ENCODE assay signal across 9 cellular contexts in the genomic region with DNA sequence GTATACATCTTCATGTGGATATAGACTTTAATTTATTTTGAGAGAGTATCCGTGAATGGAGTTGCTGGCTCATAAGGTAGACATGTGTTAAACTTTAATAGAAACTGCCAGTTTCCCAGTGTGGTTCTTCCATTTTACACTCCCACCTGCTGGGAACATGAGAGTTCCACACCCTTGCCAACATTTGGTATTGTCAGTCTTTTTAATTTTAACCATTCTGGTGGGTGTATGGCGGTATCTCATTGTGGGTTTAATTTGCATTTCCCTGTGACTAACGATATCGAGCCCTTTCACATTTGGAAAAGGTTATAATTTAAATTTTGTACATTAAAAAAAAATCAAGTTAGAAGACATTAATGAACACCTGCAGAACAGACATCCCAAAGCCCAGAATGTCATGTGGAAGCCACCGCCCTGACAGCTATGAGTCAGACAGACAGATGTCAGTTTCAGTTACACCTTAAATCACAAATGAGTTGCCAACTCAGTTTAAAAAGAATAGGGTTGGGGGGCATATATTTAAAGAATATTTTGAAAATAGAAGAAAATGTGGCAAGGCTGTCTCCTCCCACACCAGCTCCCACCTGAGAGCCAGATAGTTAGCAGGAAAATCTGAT. TPM values are rescaled to one million over a fixed set of nuclear protein-coding genes. Genes with fewer than 3 reads are reported as not detected.
DNase-seq lines count a peak whose midpoint lies in the region; ATAC-seq and TF ChIP-seq lines count a peak whose summit lies in the region.
"Had no signal": no experiment of that assay in that cellular context is flagged by ENCODE, and none has a peak within 500 bp of the region (broad histone marks: within the 10 kb centered on the region; RNA-seq: fewer than 3 reads in every experiment).

No MANE protein-coding gene starts in this region.

- TF ChIP-seq CTCF in liver (IDR thresholded peaks at IDR 0.05; ENCODE audit: low read depth, low read length, missing input control): no peak
- no peak for TF ChIP-seq CTCF in Caco-2 (IDR thresholded peaks at IDR 0.05; ENCODE audit: insufficient read depth in 1 of 2, low read depth in 1 of 2, low read length in 1 of 2, severe bottlenecking in 1 of 2, unreplicated experiment in 1 of 2)
- no peak for TF ChIP-seq CTCF in GM10266 (IDR thresholded peaks at IDR 0.05; ENCODE audit: control insufficient read depth, insufficient read depth, low read depth, missing control alignments)
- TF ChIP-seq CTCF in testis (IDR thresholded peaks at IDR 0.05): no peak

- POLR2A ChIA-PET in Caco-2 (lab: Charles Lee): no interaction called here

- peak overlapping the region; percentile 71 for H3K27ac Mint-ChIP-seq in activated T-cell treated with anti-CD3 and anti-CD28 coated beads, Interleukin-2, amount 50 U/mL, for 24 hours
- no peak overlapping the region for H3K27ac Mint-ChIP-seq in Caco-2 (ENCODE audit: unreplicated experiment)

- H3K9me3 ChIP-seq in SJCRH30 (replicated peaks) (no peaks in the 10 kb centered on the region), liver (ENCODE audit: control insufficient read depth in 4 of 4, low read length in 3 of 4) (no peaks in the 10 kb centered on the region), Caco-2 (no peaks in the 10 kb centered on the region), testis (no peaks in the 10 kb centered on the region)

- peaks cover 16% of the 10 kb centered on the region for H3K27me3 Mint-ChIP-seq in activated T-cell treated with anti-CD3 and anti-CD28 coated beads, Interleukin-2, amount 50 U/mL, for 24 hours
- no peaks in the 10 kb centered on the region for H3K27me3 Mint-ChIP-seq in Caco-2 (ENCODE audit: insufficient read depth, unreplicated experiment)
- H3K27me3 Mint-ChIP-seq: naive B cell had no signal

- CTCF ChIA-PET in Caco-2 (lab: Charles Lee): no interaction called here

- H3K4me3 Mint-ChIP-seq in activated T-cell treated with anti-CD3 and anti-CD28 coated beads, Interleukin-2, amount 50 U/mL, for 24 hours: no peak overlapping the region
- no peak overlapping the region for H3K4me3 Mint-ChIP-seq in Caco-2 (ENCODE audit: unreplicated experiment)

- no peak overlapping the region for H3K9ac ChIP-seq in liver (ENCODE audit: low read depth in 1 of 2, low read length in 2 of 2)

- peak; percentile 70 for ATAC-seq in HG02943 (IDR thresholded peaks at IDR 0.05; ENCODE audit: low read depth, unreplicated experiment)

- peak in 1 of 2 donors; percentile 12 for TF ChIP-seq RAD21 in liver (IDR thresholded peaks at IDR 0.05)

- peaks cover 39% of the 10 kb centered on the region for H3K4me1 Mint-ChIP-seq in activated T-cell treated with anti-CD3 and anti-CD28 coated beads, Interleukin-2, amount 50 U/mL, for 24 hours (ENCODE audit: low read depth)
- peaks cover 7% of the 10 kb centered on the region for H3K4me1 Mint-ChIP-seq in Caco-2 (ENCODE audit: low read depth, unreplicated experiment)

- H3K4me1 ChIP-seq in SJCRH30 (peaks cover 8% of the 10 kb centered on the region), liver (ENCODE audit: control insufficient read depth in 4 of 4, insufficient read depth in 4 of 4, low read length in 3 of 4) (peaks cover 5 to 23% (median 13%) of the 10 kb centered on the region in 4 donors), Caco-2 (0 out of 2 replicates have a peak, but pooled peaks cover 9% of the 10 kb centered on the region), testis (no peaks in the 10 kb centered on the region)

- H3K9me3 Mint-ChIP-seq in activated T-cell treated with anti-CD3 and anti-CD28 coated beads, Interleukin-2, amount 50 U/mL, for 24 hours: peaks cover 13% of the 10 kb centered on the region
- no peaks in the 10 kb centered on the region for H3K9me3 Mint-ChIP-seq in Caco-2 (ENCODE audit: unreplicated experiment)

- H3K27ac ChIP-seq in SJCRH30: peak overlapping the region; percentile 70
- H3K27ac ChIP-seq in liver (ENCODE audit: low read depth in 1 of 2, low read length in 2 of 2): peak overlapping the region; percentile 91 to 97
- no peak overlapping the region for H3K27ac ChIP-seq in testis

- H3K36me3 ChIP-seq in SJCRH30 (no peaks in the 10 kb centered on the region), liver (ENCODE audit: control insufficient read depth in 4 of 4, insufficient read depth in 3 of 4, low read depth in 1 of 4, low read length in 3 of 4) (no peaks in the 10 kb centered on the region), Caco-2 (ENCODE audit: control insufficient read depth, insufficient read depth, low read length) (no peaks in the 10 kb centered on the region), testis (ENCODE audit: low read depth, missing control alignments) (no peaks in the 10 kb centered on the region)

- no peak for TF ChIP-seq POLR2A in testis (IDR thresholded peaks at IDR 0.05)

- H3K4me3 ChIP-seq in SJCRH30 (peak overlapping the region; percentile 29; the same call in 1 of the 2 replicates), liver (ENCODE audit: low read depth in 1 of 3, low read length in 3 of 3) (no peak overlapping the region), Caco-2 (ENCODE audit: low read depth, low read length) (no peak overlapping the region), testis (no peak overlapping the region)

- BruUV-seq in Caco-2 (replicated peaks; lab: Mats Ljungman, UMichigan): no TSS peak

- intact Hi-C loops in Caco-2 (cut with micrococcal nuclease; ENCODE audit: unreplicated experiment): no loop called here
- intact Hi-C loops in testis (cut with DNase I; ENCODE audit: low total_unique reads): no loop called here

- H3K36me3 Mint-ChIP-seq in activated T-cell treated with anti-CD3 and anti-CD28 coated beads, Interleukin-2, amount 50 U/mL, for 24 hours (ENCODE audit: low read depth): peaks cover 6% of the 10 kb centered on the region
- peaks cover 9% of the 10 kb centered on the region for H3K36me3 Mint-ChIP-seq in Caco-2 (ENCODE audit: insufficient read depth, unreplicated experiment)

- H3K27me3 ChIP-seq in SJCRH30 (no peaks in the 10 kb centered on the region), liver (ENCODE audit: control insufficient read depth in 4 of 4, insufficient read depth in 4 of 4, low read length in 3 of 4) (no peaks in the 10 kb centered on the region), Caco-2 (replicated peaks; ENCODE audit: control insufficient read depth, insufficient read depth, low read length) (no peaks in the 10 kb centered on the region), testis (no peaks in the 10 kb centered on the region)

- DNase-seq in activated T-cell treated with anti-CD3 and anti-CD28 coated beads, Interleukin-2, amount 50 U/mL, for 24 hours: no peak
- DNase-seq in activated T-cell treated with anti-CD3 and anti-CD28 coated beads for 4 hours (no peak), SJCRH30 (peak in 1 of 2 experiments; percentile 24), Caco-2 (no peak), GM10266 (ENCODE audit: extremely low spot score) (no peak), testis (no peak)
- DNase-seq: naive B cell had no signal

- WGBS in liver: 77% methylated on average over 5 of the region's 5 CpGs
- 88 to 92% methylated on average over 5 of the region's 5 CpGs for WGBS in testis, 2 donors

TF ChIP-seq in liver, 16 proteins besides CTCF, POLR2A, EP300 and RAD21 (continues in another document):
- TF ChIP-seq NR2F2 (IDR thresholded peaks at IDR 0.05) (no peak), JUND (IDR thresholded peaks at IDR 0.05) (no peak), YY1 (IDR thresholded peaks at IDR 0.05) (no peak), HNF4G (IDR thresholded peaks at IDR 0.05) (no peak), HNF4A (conservative IDR thresholded peaks at IDR 0.05) (no peak), TAF1 (conservative IDR thresholded peaks at IDR 0.05) (no peak)
- TF ChIP-seq, protein P1, sequence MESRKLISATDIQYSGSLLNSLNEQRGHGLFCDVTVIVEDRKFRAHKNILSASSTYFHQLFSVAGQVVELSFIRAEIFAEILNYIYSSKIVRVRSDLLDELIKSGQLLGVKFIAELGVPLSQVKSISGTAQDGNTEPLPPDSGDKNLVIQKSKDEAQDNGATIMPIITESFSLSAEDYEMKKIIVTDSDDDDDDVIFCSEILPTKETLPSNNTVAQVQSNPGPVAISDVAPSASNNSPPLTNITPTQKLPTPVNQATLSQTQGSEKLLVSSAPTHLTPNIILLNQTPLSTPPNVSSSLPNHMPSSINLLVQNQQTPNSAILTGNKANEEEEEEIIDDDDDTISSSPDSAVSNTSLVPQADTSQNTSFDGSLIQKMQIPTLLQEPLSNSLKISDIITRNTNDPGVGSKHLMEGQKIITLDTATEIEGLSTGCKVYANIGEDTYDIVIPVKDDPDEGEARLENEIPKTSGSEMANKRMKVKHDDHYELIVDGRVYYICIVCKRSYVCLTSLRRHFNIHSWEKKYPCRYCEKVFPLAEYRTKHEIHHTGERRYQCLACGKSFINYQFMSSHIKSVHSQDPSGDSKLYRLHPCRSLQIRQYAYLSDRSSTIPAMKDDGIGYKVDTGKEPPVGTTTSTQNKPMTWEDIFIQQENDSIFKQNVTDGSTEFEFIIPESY (IDR thresholded peaks at IDR 0.05): no peak
- TF ChIP-seq, protein P2, sequence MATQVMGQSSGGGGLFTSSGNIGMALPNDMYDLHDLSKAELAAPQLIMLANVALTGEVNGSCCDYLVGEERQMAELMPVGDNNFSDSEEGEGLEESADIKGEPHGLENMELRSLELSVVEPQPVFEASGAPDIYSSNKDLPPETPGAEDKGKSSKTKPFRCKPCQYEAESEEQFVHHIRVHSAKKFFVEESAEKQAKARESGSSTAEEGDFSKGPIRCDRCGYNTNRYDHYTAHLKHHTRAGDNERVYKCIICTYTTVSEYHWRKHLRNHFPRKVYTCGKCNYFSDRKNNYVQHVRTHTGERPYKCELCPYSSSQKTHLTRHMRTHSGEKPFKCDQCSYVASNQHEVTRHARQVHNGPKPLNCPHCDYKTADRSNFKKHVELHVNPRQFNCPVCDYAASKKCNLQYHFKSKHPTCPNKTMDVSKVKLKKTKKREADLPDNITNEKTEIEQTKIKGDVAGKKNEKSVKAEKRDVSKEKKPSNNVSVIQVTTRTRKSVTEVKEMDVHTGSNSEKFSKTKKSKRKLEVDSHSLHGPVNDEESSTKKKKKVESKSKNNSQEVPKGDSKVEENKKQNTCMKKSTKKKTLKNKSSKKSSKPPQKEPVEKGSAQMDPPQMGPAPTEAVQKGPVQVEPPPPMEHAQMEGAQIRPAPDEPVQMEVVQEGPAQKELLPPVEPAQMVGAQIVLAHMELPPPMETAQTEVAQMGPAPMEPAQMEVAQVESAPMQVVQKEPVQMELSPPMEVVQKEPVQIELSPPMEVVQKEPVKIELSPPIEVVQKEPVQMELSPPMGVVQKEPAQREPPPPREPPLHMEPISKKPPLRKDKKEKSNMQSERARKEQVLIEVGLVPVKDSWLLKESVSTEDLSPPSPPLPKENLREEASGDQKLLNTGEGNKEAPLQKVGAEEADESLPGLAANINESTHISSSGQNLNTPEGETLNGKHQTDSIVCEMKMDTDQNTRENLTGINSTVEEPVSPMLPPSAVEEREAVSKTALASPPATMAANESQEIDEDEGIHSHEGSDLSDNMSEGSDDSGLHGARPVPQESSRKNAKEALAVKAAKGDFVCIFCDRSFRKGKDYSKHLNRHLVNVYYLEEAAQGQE (IDR thresholded peaks at IDR 0.05): no peak

RNA-seq across cellular contexts. Expression of gene ANKRD33B, which starts 36.9 kb away (rescaled TPM):
- total RNA-seq in SJCRH30 (2014; rRNA removed; shearing (Covaris generic)): 3.5 and 4.0 TPM in 2 replicates
- total RNA-seq in liver (1 to 10 TPM in 1 of 2 donors, under 1 TPM in 1; 0.25 to 1.9 TPM), Caco-2 (2022) (22.8 and 25.3 TPM in 2 replicates), testis (1 to 10 TPM; 5.6 to 5.8 TPM)
- polyA plus RNA-seq in liver (under 1 TPM in 1 of 2 donors, not detected in 1; 0.09 TPM), testis (ENCODE audit: insufficient read depth, low read depth, low replicate concordance) (3.7 TPM)

Comparison
In these comparisons a context has a peak if more than half of its experiments do, and no peak if none do; other contexts are left out.
1. H3K27ac ChIP-seq: peak in SJCRH30 (single experiment) and liver (2 of 2); none in testis (0 of 2).